ENCODE assay signal across 9 cellular contexts in genomic region chr3:194369522-194370279, GRCh38. TPM values are rescaled to one million over a fixed set of nuclear protein-coding genes. Genes with fewer than 3 reads are reported as not detected.
DNase-seq lines count a peak whose midpoint lies in the region; ATAC-seq and TF ChIP-seq lines count a peak whose summit lies in the region.
"Had no signal": no experiment of that assay in that cellular context is flagged by ENCODE, and none has a peak within 500 bp of the region (broad histone marks: within the 10 kb centered on the region; RNA-seq: fewer than 3 reads in every experiment).

TSS of gene LRRC15 (minus strand) at chr3:194369743. CDS start at chr3:194361043, 8,700 bp downstream.

- H3K18ac ChIP-seq in IMR-90 (ENCODE audit: low read depth, low read length): no peak within 1 kb of the TSS

- no peak for TF ChIP-seq RAD21 in IMR-90 (IDR thresholded peaks at IDR 0.05; ENCODE audit: low read length)

- peak; percentile 18; the same call in 1 of the 2 replicates for TF ChIP-seq CTCF in AG09319 (IDR thresholded peaks at IDR 0.05; ENCODE audit: low read depth, low read length)
- no peak for TF ChIP-seq CTCF in IMR-90 (conservative IDR thresholded peaks at IDR 0.05; ENCODE audit: low read depth, low read length)
- no peak for TF ChIP-seq CTCF in choroid plexus epithelial cell (conservative IDR thresholded peaks at IDR 0.05; ENCODE audit: low read depth, low read length)
- no peak for TF ChIP-seq CTCF in left lung (IDR thresholded peaks at IDR 0.05)

- no TSS peak for BruUV-seq in IMR-90 (replicated peaks; lab: Mats Ljungman, UMichigan)

- H3K36me3 ChIP-seq in IMR-90 (ENCODE audit: control insufficient read depth, insufficient read depth, low read length) (no peaks in the 10 kb centered on the region), left lung (no peaks in the 10 kb centered on the region)

- H4K20me1 ChIP-seq in IMR-90 (ENCODE audit: insufficient read depth, low read length): no peaks in the 10 kb centered on the region

- H2AFZ ChIP-seq in IMR-90 (replicated peaks; ENCODE audit: low read length, poor library complexity): peak within 1 kb of the TSS; percentile 75

- H2BK15ac ChIP-seq in IMR-90 (ENCODE audit: low read depth, low read length): peak within 1 kb of the TSS; percentile 85; the same call in 1 of the 3 replicates

- peak; percentile 64; the same call in 1 of the 2 replicates for TF ChIP-seq POLR2A in IMR-90 (IDR thresholded peaks at IDR 0.05; ENCODE audit: low read depth, low read length)

- dilution Hi-C loops in IMR-90 (cut with HindIII; ENCODE audit: low sequenced_read_pairs, unreplicated experiment): no loop called here

- WGBS in IMR-90 (ENCODE audit: extremely low coverage in 2 of 2, insufficient read length in 1 of 2), 2 experiments: 18% methylated on average over 11 of the region's 21 CpGs; no CpG with 5 or more reads in 1 of the 2 experiments

- H3K23ac ChIP-seq in IMR-90 (ENCODE audit: low read depth, low read length): peak within 1 kb of the TSS; percentile 75

- intact Hi-C loops in IMR-90 (cut with micrococcal nuclease): no loop called here
- intact Hi-C loops in left lung (cut with DNase I): no loop called here

- DNase-seq in AG09319 (ENCODE audit: extremely low read depth, low read depth) (no peak), IMR-90 (peak; percentile 71), choroid plexus epithelial cell (ENCODE audit: low read depth) (peak; percentile 38), left lung (peak; percentile 44 to 78), NCI-H2107 treated with DMSO at 0.1 percent for 48 hours (lab: John Stamatoyannopoulos, UW; ENCODE audit: unreplicated experiment) (no peak), activated T-cell treated with anti-CD3 and anti-CD28 coated beads for 4 hours (no peak)
- no peak for DNase-seq in activated CD8-positive, alpha-beta memory T cell treated with anti-CD3 and anti-CD28 coated beads, Interleukin-2, amount 50 U/mL, for 48 hours
- DNase-seq: Kasumi-1 had no signal

- H2BK120ac ChIP-seq in IMR-90 (ENCODE audit: low read depth, low read length): peak within 1 kb of the TSS; percentile 66

- no peaks in the 10 kb centered on the region for H3K79me1 ChIP-seq in IMR-90 (ENCODE audit: low read depth in 1 of 2, low read length in 2 of 2)

- ATAC-seq in IMR-90 (ENCODE audit: low read depth) (peak; percentile 82), left lung (peak; percentile 84), GM18868 (IDR thresholded peaks at IDR 0.05; ENCODE audit: unreplicated experiment) (no peak)

- POLR2A ChIA-PET in IMR-90 (lab: Charles Lee; ENCODE audit: unreplicated experiment): no interaction called here

- H3K9me1 ChIP-seq in IMR-90 (ENCODE audit: insufficient read depth, low read length): peaks cover 6% of the 10 kb centered on the region; the same call in 1 of the 2 replicates

- H3K4me1 ChIP-seq in IMR-90 (ENCODE audit: control insufficient read depth, insufficient read depth, low read length) (peaks cover 23% of the 10 kb centered on the region), left lung (no peaks in the 10 kb centered on the region)

- H3K4me3 ChIP-seq in IMR-90 (ENCODE audit: insufficient read depth, low read depth, low read length): no peak within 1 kb of the TSS
- no peak within 1 kb of the TSS for H3K4me3 ChIP-seq in choroid plexus epithelial cell (ENCODE audit: low read depth, low read length)
- no peak within 1 kb of the TSS for H3K4me3 ChIP-seq in left lung

- peak within 1 kb of the TSS; percentile 83 for H3K4ac ChIP-seq in IMR-90 (ENCODE audit: low read depth, low read length)

- H2AK5ac ChIP-seq in IMR-90 (ENCODE audit: low read depth, low read length): peak within 1 kb of the TSS; percentile 56; the same call in 1 of the 2 replicates

- no peak within 1 kb of the TSS for H3K4me2 ChIP-seq in IMR-90 (ENCODE audit: low read depth, low read length)

- H3K27me3 ChIP-seq in IMR-90 (ENCODE audit: control insufficient read depth, insufficient read depth, low read length) (0 out of 2 replicates have a peak, but pooled peaks cover 3% of the 10 kb centered on the region), left lung (peaks cover 0 to 38% of the 10 kb centered on the region in 2 donors)

- H3K14ac ChIP-seq in IMR-90 (replicated peaks; ENCODE audit: low read depth, low read length): peak within 1 kb of the TSS; percentile 71; the same call in 1 of the 2 replicates

- H3K9ac ChIP-seq in IMR-90 (ENCODE audit: low read depth, low read length): no peak within 1 kb of the TSS

- H2BK5ac ChIP-seq in IMR-90 (ENCODE audit: low read depth, low read length, poor library complexity, severe bottlenecking): no peak within 1 kb of the TSS

- H2AK9ac ChIP-seq in IMR-90 (replicated peaks; ENCODE audit: low read depth, low read length, poor library complexity): peak within 1 kb of the TSS; percentile 25

- H3K56ac ChIP-seq in IMR-90 (ENCODE audit: extremely low read depth, insufficient read depth, low read length): no peak within 1 kb of the TSS; the same call in 1 of the 2 replicates

- H3K27ac ChIP-seq in IMR-90 (ENCODE audit: insufficient read depth, low read length) (no peak within 1 kb of the TSS), left lung (no peak within 1 kb of the TSS)

- H4K5ac ChIP-seq in IMR-90 (ENCODE audit: low read depth, low read length): no peak within 1 kb of the TSS

- H4K8ac ChIP-seq in IMR-90 (ENCODE audit: low read depth in 2 of 2, low read length in 2 of 2): peak within 1 kb of the TSS in 1 of 2 experiments; percentile 59; a peak in 1 of 4 replicates

- CTCF ChIA-PET in IMR-90 (lab: Yijun Ruan, JAX): interaction anchor here (0.6 to 1.9 kb wide), 2 partner anchors 26 to 305 kb away, joined by 3 to 4 read pairs; no protein-coding TSS in a partner anchor

- H3K9me3 ChIP-seq in IMR-90 (ENCODE audit: control insufficient read depth, insufficient read depth, low read length) (no peaks in the 10 kb centered on the region), left lung (no peaks in the 10 kb centered on the region)

- in situ Hi-C loops in IMR-90 (cut with MboI; ENCODE audit: low sequenced_read_pairs): no loop called here

- H2BK20ac ChIP-seq in IMR-90 (ENCODE audit: low read depth, low read length): peak within 1 kb of the TSS; percentile 45

- H4K91ac ChIP-seq in IMR-90 (ENCODE audit: insufficient read depth, low read depth, low read length): peak within 1 kb of the TSS; percentile 53; the same call in 1 of the 2 replicates

TF ChIP-seq in IMR-90, 13 proteins besides CTCF, POLR2A, EP300 and RAD21:
- TF ChIP-seq RCOR1 (IDR thresholded peaks at IDR 0.05; ENCODE audit: insufficient replicate concordance, low read length): no peak
- TF ChIP-seq BHLHE40 (IDR thresholded peaks at IDR 0.05; ENCODE audit: low read depth, low read length): no peak
- TF ChIP-seq MXI1 (IDR thresholded peaks at IDR 0.05; ENCODE audit: borderline replicate concordance, low read depth, low read length): no peak
- TF ChIP-seq NFE2L2 (IDR thresholded peaks at IDR 0.05; ENCODE audit: low read depth, low read length): no peak
- no peak for TF ChIP-seq CEBPB (IDR thresholded peaks at IDR 0.05; ENCODE audit: low read depth, low read length)
- TF ChIP-seq USF2 (IDR thresholded peaks at IDR 0.05; ENCODE audit: low read depth, low read length): no peak
- 0 out of 2 replicates have a peak, but pooled peaks have one; percentile 30 for TF ChIP-seq MAZ (IDR thresholded peaks at IDR 0.05; ENCODE audit: borderline replicate concordance, low read depth, low read length)
- no peak for TF ChIP-seq ELK1 (IDR thresholded peaks at IDR 0.05; ENCODE audit: borderline replicate concordance, low read depth, low read length)
- peak; percentile 66; the same call in 1 of the 2 replicates for TF ChIP-seq FOS (IDR thresholded peaks at IDR 0.05; ENCODE audit: low read depth, low read length)
- TF ChIP-seq MAFK (IDR thresholded peaks at IDR 0.05; ENCODE audit: low read depth, low read length): no peak

RNA-seq across cellular contexts. Expression of gene LRRC15, which starts in this region (rescaled TPM):
- total RNA-seq in IMR-90 (2012; rRNA removed) (2.5 and 3.3 TPM in 2 replicates), left lung (1 to 10 TPM in 1 of 2 donors, under 1 TPM in 1; 0.42 to 6.2 TPM)
- 9.0 and 9.7 TPM in 2 replicates for polyA plus RNA-seq in IMR-90 (2012; rRNA removed)
- polyA plus RNA-seq in IMR-90 (2012; cell fraction: cytosol; rRNA removed): 3.9 and 6.9 TPM in 2 replicates
- polyA plus RNA-seq in IMR-90 (2012; cell fraction: nucleus; rRNA removed; ENCODE audit: low replicate concordance): 4.2 TPM in 2 replicates

Comparison
In these comparisons a context has a peak if more than half of its experiments do, and no peak if none do; other contexts are left out.
1. DNase-seq: peak in IMR-90 (single experiment), choroid plexus epithelial cell (single experiment) and left lung (2 of 2); none in AG09319 (single experiment), NCI-H2107 treated with DMSO at 0.1 percent for 48 hours (single experiment), activated T-cell treated with anti-CD3 and anti-CD28 coated beads for 4 hours (single experiment) and activated CD8-positive, alpha-beta memory T cell treated with anti-CD3 and anti-CD28 coated beads, Interleukin-2, amount 50 U/mL, for 48 hours (single experiment).